1 cellular context compared by ENCODE assay signal in genomic region chr12:27769142-27769672, GRCh38.
TF ChIP-seq lines count a peak whose summit lies in the region.

No MANE protein-coding gene starts in this region.

TF ChIP-seq in HepG2, 621 proteins besides CTCF, POLR2A, EP300 and RAD21:
- no peak for TF ChIP-seq DMAP1 (CRISPR knock-in tag; IDR thresholded peaks at IDR 0.05)
- no peak for TF ChIP-seq KLF12 (CRISPR knock-in tag; IDR thresholded peaks at IDR 0.05; ENCODE audit: borderline replicate concordance)
- no peak for TF ChIP-seq SAFB2 (CRISPR knock-in tag; IDR thresholded peaks at IDR 0.05; ENCODE audit: borderline replicate concordance, low read depth)
- TF ChIP-seq DPF2 (CRISPR knock-in tag; IDR thresholded peaks at IDR 0.05; ENCODE audit: borderline replicate concordance, low read depth), result no peak
- no peak for TF ChIP-seq CHD4 (IDR thresholded peaks at IDR 0.05; ENCODE audit: borderline replicate concordance, low read length)
- TF ChIP-seq ZMAT5 (CRISPR knock-in tag; IDR thresholded peaks at IDR 0.05; ENCODE audit: borderline replicate concordance, low read depth), result no peak
- no peak for TF ChIP-seq THYN1 (CRISPR knock-in tag; IDR thresholded peaks at IDR 0.05; ENCODE audit: borderline replicate concordance, low read depth)
- no peak for TF ChIP-seq ZNF740 (CRISPR knock-in tag; IDR thresholded peaks at IDR 0.05)
- TF ChIP-seq MXD1 (CRISPR knock-in tag; IDR thresholded peaks at IDR 0.05), result no peak
- TF ChIP-seq ZNF549 (CRISPR knock-in tag; IDR thresholded peaks at IDR 0.05), result no peak
- no peak for TF ChIP-seq STAT6 (CRISPR knock-in tag; IDR thresholded peaks at IDR 0.05; ENCODE audit: borderline replicate concordance)
- no peak for TF ChIP-seq ZNF619 (CRISPR knock-in tag; IDR thresholded peaks at IDR 0.05)
- no peak for TF ChIP-seq TCF7 (IDR thresholded peaks at IDR 0.05; ENCODE audit: low read depth)
- no peak for TF ChIP-seq KMT2B (CRISPR knock-in tag; IDR thresholded peaks at IDR 0.05)
- TF ChIP-seq FOXO4 (CRISPR knock-in tag; conservative IDR thresholded peaks at IDR 0.05), result no peak
TF ChIP-seq in HepG2: peak in this region for 0.
